In genomic region chr5:150112211-150113046, GRCh38 we compare ENCODE assay signal across 9 cellular contexts. TPM values are rescaled to one million over a fixed set of nuclear protein-coding genes. Genes with fewer than 3 reads are reported as not detected.
DNase-seq lines count a peak whose midpoint lies in the region; ATAC-seq and TF ChIP-seq lines count a peak whose summit lies in the region.
"Had no signal": no experiment of that assay in that cellular context is flagged by ENCODE, and none has a peak within 500 bp of the region (broad histone marks: within the 10 kb centered on the region; RNA-seq: fewer than 3 reads in every experiment).

No MANE protein-coding gene starts in this region.

- peaks cover 20% of the 10 kb centered on the region for H3K4me1 ChIP-seq in mesenchymal stem cell (ENCODE audit: control insufficient read depth, insufficient read depth, low read depth, low read length)

- peak overlapping the region; percentile 78 for H3K9ac ChIP-seq in mesenchymal stem cell (ENCODE audit: low read length)

- peak overlapping the region; percentile 7 for H2AK5ac ChIP-seq in mesenchymal stem cell (ENCODE audit: low read length, severe bottlenecking)

- no peak for ATAC-seq in activated CD8-positive, alpha-beta memory T cell treated with anti-CD3 and anti-CD28 coated beads, Interleukin-2, amount 10 ng/mL, durations not matched to agents 7 days and 5 days
- no peak for ATAC-seq in HG02678 (IDR thresholded peaks at IDR 0.05; ENCODE audit: unreplicated experiment)

- H3K4ac ChIP-seq in mesenchymal stem cell (ENCODE audit: low read depth in 1 of 2, low read length in 2 of 2), result no peak overlapping the region

- H3K4me3 ChIP-seq in mesenchymal stem cell (ENCODE audit: insufficient read depth in 1 of 2, low read depth in 1 of 2, low read length in 2 of 2), result no peak overlapping the region

- H2BK12ac ChIP-seq in mesenchymal stem cell (ENCODE audit: low read length in 2 of 2), result peak overlapping the region in 1 of 2 experiments; percentile 37

- no peaks in the 10 kb centered on the region for H3K9me3 Mint-ChIP-seq in activated CD8-positive, alpha-beta memory T cell treated with anti-CD3 and anti-CD28 coated beads, Interleukin-2, amount 10 ng/mL, durations not matched to agents 7 days and 5 days (ENCODE audit: low read depth)
- H3K9me3 Mint-ChIP-seq in chondrocyte (ENCODE audit: low read depth), result no peaks in the 10 kb centered on the region

- H3K27ac ChIP-seq in mesenchymal stem cell (ENCODE audit: low read length, poor library complexity, severe bottlenecking), result peak overlapping the region; percentile 36

- no peak overlapping the region for H2BK120ac ChIP-seq in mesenchymal stem cell (ENCODE audit: low read depth, low read length)

- TF ChIP-seq CTCF in chondrocyte (IDR thresholded peaks at IDR 0.05), result no peak

- no peak overlapping the region for H3K4me3 Mint-ChIP-seq in activated CD8-positive, alpha-beta memory T cell treated with anti-CD3 and anti-CD28 coated beads, Interleukin-2, amount 10 ng/mL, durations not matched to agents 7 days and 5 days
- H3K4me3 Mint-ChIP-seq in chondrocyte (ENCODE audit: unreplicated experiment), result no peak overlapping the region

- no peak overlapping the region for H3K14ac ChIP-seq in mesenchymal stem cell (ENCODE audit: low read length in 2 of 2)

- H2AFZ ChIP-seq in mesenchymal stem cell (ENCODE audit: low read depth, low read length), result no peak overlapping the region

- no peak overlapping the region for H3K27ac Mint-ChIP-seq in activated CD8-positive, alpha-beta memory T cell treated with anti-CD3 and anti-CD28 coated beads, Interleukin-2, amount 10 ng/mL, durations not matched to agents 7 days and 5 days
- peak overlapping the region; percentile 96 for H3K27ac Mint-ChIP-seq in chondrocyte (ENCODE audit: unreplicated experiment)

- peaks cover 6% of the 10 kb centered on the region for H3K4me1 Mint-ChIP-seq in activated CD8-positive, alpha-beta memory T cell treated with anti-CD3 and anti-CD28 coated beads, Interleukin-2, amount 10 ng/mL, durations not matched to agents 7 days and 5 days
- H3K4me1 Mint-ChIP-seq in chondrocyte (ENCODE audit: low read depth), result peaks cover 75% of the 10 kb centered on the region

- H3K4me2 ChIP-seq in mesenchymal stem cell (ENCODE audit: low read length, poor library complexity, severe bottlenecking), result no peak overlapping the region

- no peak overlapping the region for H4K8ac ChIP-seq in mesenchymal stem cell (ENCODE audit: low read length)

- no peaks in the 10 kb centered on the region for H3K79me1 ChIP-seq in mesenchymal stem cell (replicated peaks; ENCODE audit: low read length, poor library complexity, severe bottlenecking)

- H3K36me3 Mint-ChIP-seq in activated CD8-positive, alpha-beta memory T cell treated with anti-CD3 and anti-CD28 coated beads, Interleukin-2, amount 10 ng/mL, durations not matched to agents 7 days and 5 days, result no peaks in the 10 kb centered on the region
- H3K36me3 Mint-ChIP-seq in chondrocyte (ENCODE audit: low read depth), result peaks cover 15% of the 10 kb centered on the region

- peaks cover 34 to 49% of the 10 kb centered on the region in 2 experiments for H3K36me3 ChIP-seq in mesenchymal stem cell (ENCODE audit: control insufficient read depth in 1 of 2, insufficient read depth in 2 of 2, low read depth in 1 of 2, low read length in 2 of 2)

- no peaks in the 10 kb centered on the region for H3K27me3 ChIP-seq in mesenchymal stem cell (ENCODE audit: control insufficient read depth in 1 of 2, insufficient read depth in 1 of 2, low read length in 2 of 2)

- 58% methylated on average over 6 of the region's 6 CpGs for WGBS in mesenchymal stem cell

- H3K27me3 Mint-ChIP-seq in activated CD8-positive, alpha-beta memory T cell treated with anti-CD3 and anti-CD28 coated beads, Interleukin-2, amount 10 ng/mL, durations not matched to agents 7 days and 5 days, result peaks cover 23% of the 10 kb centered on the region
- no peaks in the 10 kb centered on the region for H3K27me3 Mint-ChIP-seq in chondrocyte (ENCODE audit: low read depth)

- DNase-seq in activated CD8-positive, alpha-beta memory T cell treated with anti-CD3 and anti-CD28 coated beads, Interleukin-2, amount 10 ng/mL, durations not matched to agents 7 days and 5 days, result peak; percentile 33
- DNase-seq in activated CD8-positive, alpha-beta memory T cell treated with anti-CD3 and anti-CD28 coated beads, Interleukin-2, amount 50 U/mL, for 48 hours, result no peak
- DNase-seq in chondrocyte (ENCODE audit: low spot score) (no peak), mesenchymal stem cell (peak; percentile 89), KG1 (lab: John Stamatoyannopoulos, UW) (no peak), NCI-H510A (lab: John Stamatoyannopoulos, UW) (no peak)
- no peak for DNase-seq in activated naive CD4-positive, alpha-beta T cell treated with Interleukin-2 at 50 U/mL for 16 hours

- no peak overlapping the region for H2BK5ac ChIP-seq in mesenchymal stem cell (ENCODE audit: low read depth, low read length, poor library complexity, severe bottlenecking)

- no peaks in the 10 kb centered on the region for H3K9me3 ChIP-seq in mesenchymal stem cell (ENCODE audit: control insufficient read depth, low read length)

- H3K23ac ChIP-seq in mesenchymal stem cell (ENCODE audit: low read length in 2 of 2), result no peak overlapping the region

- no peak overlapping the region for H2BK15ac ChIP-seq in mesenchymal stem cell (ENCODE audit: low read depth, poor library complexity, severe bottlenecking)

- peak overlapping the region; percentile 6 for H4K91ac ChIP-seq in mesenchymal stem cell (ENCODE audit: low read length)

- CTCF ChIA-PET in activated CD8-positive, alpha-beta memory T cell treated with anti-CD3 and anti-CD28 coated beads, Interleukin-2, amount 10 ng/mL, durations not matched to agents 7 days and 5 days (lab: Charles Lee), result interaction anchor here (0.9 to 1.6 kb wide), 5 partner anchors 10 to 110 kb away, joined by 3 to 5 read pairs (median 3); no protein-coding TSS in a partner anchor

- H3K18ac ChIP-seq in mesenchymal stem cell (ENCODE audit: low read depth in 1 of 2, low read length in 2 of 2), result no peak overlapping the region

RNA-seq across cellular contexts. Expression of gene CSF1R, which starts 26.1 kb away (rescaled TPM):
- under 1 TPM in 1 of 2 experiments, not detected in 1; 0.26 TPM for total RNA-seq in activated CD8-positive, alpha-beta memory T cell treated with anti-CD3 and anti-CD28 coated beads, Interleukin-2, amount 10 ng/mL, durations not matched to agents 7 days and 5 days
- total RNA-seq in chondrocyte, result 0.62 to 1.7 TPM (median 0.65 TPM) in 3 replicates
- 0.06 TPM for polyA plus RNA-seq in mesenchymal stem cell (2013, experiment 1 of 2)
- 0.12 TPM for polyA plus RNA-seq in mesenchymal stem cell (2013, experiment 2 of 2)

RNA-seq across cellular contexts. Expression of gene PDGFRB, which starts 43.2 kb away (rescaled TPM):
- 10 to 100 TPM; 53.3 to 68.9 TPM for total RNA-seq in activated CD8-positive, alpha-beta memory T cell treated with anti-CD3 and anti-CD28 coated beads, Interleukin-2, amount 10 ng/mL, durations not matched to agents 7 days and 5 days
- total RNA-seq in chondrocyte, result 331 to 532 TPM (median 499 TPM) in 3 replicates
- 203 TPM for polyA plus RNA-seq in mesenchymal stem cell (2013, experiment 1 of 2)
- 211 TPM for polyA plus RNA-seq in mesenchymal stem cell (2013, experiment 2 of 2)

RNA-seq across cellular contexts. Expression of gene CDX1, which starts 54.1 kb away (rescaled TPM):
- total RNA-seq in activated CD8-positive, alpha-beta memory T cell treated with anti-CD3 and anti-CD28 coated beads, Interleukin-2, amount 10 ng/mL, durations not matched to agents 7 days and 5 days, result not detected
- total RNA-seq in chondrocyte, result 0.44 to 0.57 TPM in 2 of 3 replicates, not detected in the other
- polyA plus RNA-seq in mesenchymal stem cell (2013, experiment 1 of 2), result 0.08 TPM
- 0.03 TPM for polyA plus RNA-seq in mesenchymal stem cell (2013, experiment 2 of 2)
- total RNA-seq: frontal cortex had no signal

Comparison
In these comparisons a context has a peak if more than half of its experiments do, and no peak if none do; other contexts are left out.
1. DNase-seq: peak in activated CD8-positive, alpha-beta memory T cell treated with anti-CD3 and anti-CD28 coated beads, Interleukin-2, amount 10 ng/mL, durations not matched to agents 7 days and 5 days (single experiment) and mesenchymal stem cell (single experiment); none in activated CD8-positive, alpha-beta memory T cell treated with anti-CD3 and anti-CD28 coated beads, Interleukin-2, amount 50 U/mL, for 48 hours (single experiment), chondrocyte (single experiment), KG1 (single experiment), activated naive CD4-positive, alpha-beta T cell treated with Interleukin-2 at 50 U/mL for 16 hours (single experiment) and NCI-H510A (single experiment).